Comparison of ENCODE assay signal across 10 cellular contexts in the genomic region with DNA sequence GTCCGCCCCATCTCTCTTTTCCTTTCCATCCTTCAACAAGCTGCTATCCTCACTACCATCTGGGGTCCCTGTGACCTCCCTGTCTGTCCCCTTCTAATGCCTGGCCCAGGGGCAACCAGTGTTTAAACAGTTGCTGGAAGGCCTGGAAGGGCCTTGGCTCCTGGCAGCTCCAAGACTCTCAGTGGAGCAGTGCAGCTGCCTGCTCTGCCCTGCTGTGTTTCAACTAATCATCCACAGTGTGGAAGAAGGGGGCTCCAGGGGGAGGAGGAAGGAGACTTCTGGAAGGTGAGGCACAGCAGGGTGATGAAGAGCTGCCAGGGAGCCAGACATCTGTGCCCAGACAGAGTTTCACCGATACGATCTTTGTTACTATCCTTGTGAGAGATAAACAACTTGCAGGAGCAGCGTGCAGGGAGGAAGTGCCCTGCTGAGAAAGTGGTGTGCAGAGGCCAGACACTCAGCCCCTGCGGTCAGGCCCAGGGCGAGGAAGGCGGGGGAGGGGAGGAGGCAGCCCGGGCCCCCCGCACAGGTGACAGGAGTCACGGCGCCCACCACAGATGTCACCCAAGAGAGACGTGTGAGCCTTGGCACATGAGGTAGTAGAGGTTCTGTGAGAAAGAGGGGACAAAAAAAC.
DNase-seq lines count a peak whose midpoint lies in the region; ATAC-seq and TF ChIP-seq lines count a peak whose summit lies in the region.
"Had no signal": no experiment of that assay in that cellular context is flagged by ENCODE, and none has a peak within 500 bp of the region (broad histone marks: within the 10 kb centered on the region; RNA-seq: fewer than 3 reads in every experiment).

No MANE protein-coding gene starts in this region.

- CTCF ChIA-PET in WTC11 (lab: Charles Lee) = no interaction called here

- TF ChIP-seq CTCF in WTC11 (IDR thresholded peaks at IDR 0.05) = no peak
- no peak for TF ChIP-seq CTCF in natural killer cell (IDR thresholded peaks at IDR 0.05)

- H3K9me3 Mint-ChIP-seq in WTC11 (no peaks in the 10 kb centered on the region), natural killer cell (no peaks in the 10 kb centered on the region)

- H3K4me3 Mint-ChIP-seq in WTC11 (no peak overlapping the region), natural killer cell (peak overlapping the region; percentile 63)

- DNase-seq in ELF-1 (ENCODE audit: low read depth, low spot score) = peak; percentile 43
- DNase-seq in WTC11 (ENCODE audit: low spot score) = no peak
- DNase-seq in activated effector memory CD4-positive, alpha-beta T cell treated with anti-CD3 and anti-CD28 coated beads, Interleukin-2, amount 50 U/mL, for 16 hours = peak; percentile 79
- DNase-seq in natural killer cell = no peak
- DNase-seq in posterior vena cava (ENCODE audit: low spot score) = no peak
- no peak for DNase-seq in NCI-H1092 (lab: John Stamatoyannopoulos, UW)
- DNase-seq: BE2C, dorsolateral prefrontal cortex had no signal

- POLR2A ChIA-PET in WTC11 (lab: Charles Lee) = no interaction called here

- H3K4me1 Mint-ChIP-seq in WTC11 = peaks cover 46% of the 10 kb centered on the region
- peaks cover 21 to 29% of the 10 kb centered on the region in 2 donors for H3K4me1 Mint-ChIP-seq in natural killer cell

- intact Hi-C loops in natural killer cell (cut with micrococcal nuclease) = no loop called here
- intact Hi-C loops in posterior vena cava (cut with DNase I) = no loop called here

- H3K36me3 Mint-ChIP-seq in WTC11 (no peaks in the 10 kb centered on the region), natural killer cell (no peaks in the 10 kb centered on the region)

- peak; percentile 68 for ATAC-seq in WTC11
- peak; percentile 42 to 78 (median 57) for ATAC-seq in natural killer cell
- no peak for ATAC-seq in GM18520 (IDR thresholded peaks at IDR 0.05; ENCODE audit: unreplicated experiment)
- ATAC-seq in GM19395 (IDR thresholded peaks at IDR 0.05; ENCODE audit: unreplicated experiment) = no peak

- H3K27ac Mint-ChIP-seq in WTC11 (peak overlapping the region; percentile 81), natural killer cell (peak overlapping the region; percentile 71 to 82)

- H3K27me3 Mint-ChIP-seq in WTC11 (ENCODE audit: low read depth) (no peaks in the 10 kb centered on the region; the same call in 1 of the 2 replicates), natural killer cell (ENCODE audit: low read depth in 2 of 2) (peaks cover 2% of the 10 kb centered on the region in 2 donors)

TF ChIP-seq in WTC11, 78 proteins besides CTCF, POLR2A, EP300 and RAD21:
- TF ChIP-seq MYBL2 (CRISPR knock-in tag; IDR thresholded peaks at IDR 0.05) = no peak
- 0 out of 2 replicates have a peak, but pooled peaks have one; percentile 72 for TF ChIP-seq ZNF281 (CRISPR knock-in tag; IDR thresholded peaks at IDR 0.05)
- peak; percentile 52; the same call in 1 of the 2 replicates for TF ChIP-seq ETV6 (CRISPR knock-in tag; IDR thresholded peaks at IDR 0.05)
- peak; percentile 43 for TF ChIP-seq ZNF423 (CRISPR knock-in tag; IDR thresholded peaks at IDR 0.05)
- TF ChIP-seq ATF1 (CRISPR knock-in tag; IDR thresholded peaks at IDR 0.05) = no peak
- TF ChIP-seq FOXP1 (CRISPR knock-in tag; IDR thresholded peaks at IDR 0.05; ENCODE audit: borderline replicate concordance) = no peak
- TF ChIP-seq USF1 (CRISPR knock-in tag; IDR thresholded peaks at IDR 0.05) = no peak
TF ChIP-seq in WTC11: peak in this region for 3.

Comparison
In these comparisons a context has a peak if more than half of its experiments do, and no peak if none do; other contexts are left out.
1. DNase-seq: peak in ELF-1 (single experiment) and activated effector memory CD4-positive, alpha-beta T cell treated with anti-CD3 and anti-CD28 coated beads, Interleukin-2, amount 50 U/mL, for 16 hours (single experiment); none in WTC11 (single experiment), natural killer cell (single experiment), posterior vena cava (single experiment) and NCI-H1092 (single experiment).
2. ATAC-seq: peak in WTC11 (single experiment) and natural killer cell (3 of 3); none in GM18520 (single experiment) and GM19395 (single experiment).